17 cellular contexts compared by ENCODE assay signal in genomic region chr2:72813841-72814240, GRCh38. TPM values are rescaled to one million over a fixed set of nuclear protein-coding genes. Genes with fewer than 3 reads are reported as not detected.
A peak's percentile ranks its signal among the peaks of the same experiment; 100 is the strongest.
DNase-seq lines count a peak whose midpoint lies in the region; ATAC-seq and TF ChIP-seq lines count a peak whose summit lies in the region.
"Had no signal": no experiment of that assay in that cellular context is flagged by ENCODE, and none has a peak within 500 bp of the region (broad histone marks: within the 10 kb centered on the region; RNA-seq: fewer than 3 reads in every experiment).

No MANE protein-coding gene starts in this region.

- no peak overlapping the region for H3K4me3 ChIP-seq in fibroblast of mammary gland (ENCODE audit: control insufficient read depth, low read depth, low read length)
- no peak overlapping the region for H3K4me3 ChIP-seq in GM23338

- no peak overlapping the region for H3K4me3 Mint-ChIP-seq in GM23338
- H3K4me3 Mint-ChIP-seq: naive B cell; stimulated activated naive CD8-positive, alpha-beta T cell treated with anti-CD3 and anti-CD28 coated beads, Interleukin-15, amount 100 ng/mL, for 72 hours had no signal

- peaks cover 14% of the 10 kb centered on the region; the same call in 2 of the 3 replicates for H3K4me1 Mint-ChIP-seq in GM23338

- H3K79me2 ChIP-seq in GM23338 (replicated peaks; ENCODE audit: insufficient read depth): peaks cover 59% of the 10 kb centered on the region

- H3K4me2 ChIP-seq in GM23338: no peak overlapping the region

- no peaks in the 10 kb centered on the region for H4K20me1 ChIP-seq in GM23338 (replicated peaks; ENCODE audit: insufficient read depth)

- H3K27me3 ChIP-seq in GM23338 (ENCODE audit: insufficient read depth): no peaks in the 10 kb centered on the region

- TF ChIP-seq CTCF in fibroblast of mammary gland (conservative IDR thresholded peaks at IDR 0.05; ENCODE audit: control insufficient read depth, insufficient read depth, low read depth, low read length) (no peak), GM23338 (conservative IDR thresholded peaks at IDR 0.05; ENCODE audit: low read depth in 2 of 2) (no peak)

- no peaks in the 10 kb centered on the region for H3K4me1 ChIP-seq in GM23338 (ENCODE audit: insufficient read depth)

- H3K9me2 ChIP-seq in GM23338 (ENCODE audit: insufficient read depth): no peaks in the 10 kb centered on the region

- DNase-seq in EH (ENCODE audit: low read depth): peak; percentile 43
- DNase-seq in fibroblast of mammary gland (ENCODE audit: low read depth): peak; percentile 36
- peak; percentile 20 to 57 for DNase-seq in lung microvascular endothelial cell (ENCODE audit: low read depth in 2 of 2)
- DNase-seq in activated T-cell treated with anti-CD3 and anti-CD28 coated beads, Interleukin-2, amount 50 U/mL, for 1 hour: no peak
- no peak for DNase-seq in GM23338 (ENCODE audit: low spot score)
- DNase-seq in germinal center (ENCODE audit: low spot score): no peak
- DNase-seq: activated gamma-delta T cell treated with Interleukin-2 at 50 U/mL for 16 hours; KG1; naive B cell; NCI-H1417 treated with DMSO at 0.1 percent for 48 hours; posterior cingulate gyrus; SHP77 treated with DMSO at 0.1 percent for 48 hours; stimulated activated naive CD8-positive, alpha-beta T cell treated with anti-CD3 and anti-CD28 coated beads, Interleukin-15, amount 100 ng/mL, for 72 hours had no signal

- H2AFZ ChIP-seq in GM23338: no peak overlapping the region

- H3K9me3 Mint-ChIP-seq in GM23338: peaks cover 6% of the 10 kb centered on the region; the same call in 2 of the 3 replicates

- no peaks in the 10 kb centered on the region for H3K36me3 ChIP-seq in GM23338 (ENCODE audit: insufficient read depth)

- H3K27me3 Mint-ChIP-seq in GM23338 (ENCODE audit: insufficient read depth, low read depth, poor library complexity): no peaks in the 10 kb centered on the region
- H3K27me3 Mint-ChIP-seq: stimulated activated naive CD8-positive, alpha-beta T cell treated with anti-CD3 and anti-CD28 coated beads, Interleukin-15, amount 100 ng/mL, for 72 hours had no signal

- peaks cover 17% of the 10 kb centered on the region; the same call in 2 of the 3 replicates for H3K36me3 Mint-ChIP-seq in GM23338 (ENCODE audit: low read depth)

- H3K27ac Mint-ChIP-seq in GM23338: no peak overlapping the region
- H3K27ac Mint-ChIP-seq: stimulated activated naive CD8-positive, alpha-beta T cell treated with anti-CD3 and anti-CD28 coated beads, Interleukin-15, amount 100 ng/mL, for 72 hours had no signal

- H3K27ac ChIP-seq in angular gyrus (ENCODE audit: low read depth, low read length) (peak overlapping the region; percentile 59), GM23338 (ENCODE audit: low read depth) (no peak overlapping the region)
- H3K27ac ChIP-seq: HL-60 had no signal

- ATAC-seq in HG03521 (IDR thresholded peaks at IDR 0.05; ENCODE audit: unreplicated experiment) (no peak), GM23338 (no peak)
- ATAC-seq: activated CD4-positive, CD25-positive, alpha-beta regulatory T cell treated with anti-CD3 and anti-CD28 coated beads, Interleukin-2, amount 50 U/mL, for 24 hours; stimulated activated naive CD8-positive, alpha-beta T cell treated with anti-CD3 and anti-CD28 coated beads, Interleukin-15, amount 100 ng/mL, for 72 hours had no signal

- H3F3A ChIP-seq in GM23338 (replicated peaks; ENCODE audit: low read depth): no peaks in the 10 kb centered on the region

TF ChIP-seq in GM23338, 12 proteins besides CTCF, POLR2A, EP300 and RAD21 (continues in another document):
- TF ChIP-seq REST (IDR thresholded peaks at IDR 0.05; ENCODE audit: unreplicated experiment) (no peak), ZNF462 (CRISPR knock-in tag; IDR thresholded peaks at IDR 0.05) (no peak)

RNA-seq across cellular contexts. Expression of gene EXOC6B, which starts 12.0 kb away (rescaled TPM):
- 13.1 and 16.1 TPM in 2 replicates for total RNA-seq in lung microvascular endothelial cell
- total RNA-seq in GM23338 (2014; rRNA removed; shearing (Covaris generic)): 43.5 and 45.9 TPM in 2 replicates
- polyA plus RNA-seq in GM23338 (2016; fragmentation: Nextera tagmentation; extraction: Ambion mirVana): 6.7 and 7.2 TPM in 2 replicates

Comparison
In these comparisons a context has a peak if more than half of its experiments do, and no peak if none do; other contexts are left out.
1. DNase-seq: peak in EH (single experiment), fibroblast of mammary gland (single experiment) and lung microvascular endothelial cell (2 of 2); none in activated T-cell treated with anti-CD3 and anti-CD28 coated beads, Interleukin-2, amount 50 U/mL, for 1 hour (single experiment), GM23338 (single experiment) and germinal center (single experiment).